In genomic region chr9:125663127-125663526, GRCh38 we compare ENCODE assay signal across 1 cellular context.
A peak's percentile ranks its signal among the peaks of the same experiment; 100 is the strongest.
TF ChIP-seq lines count a peak whose summit lies in the region.

No MANE protein-coding gene starts in this region.

TF ChIP-seq in K562, 482 proteins besides CTCF, POLR2A, EP300 and RAD21 (continued from another document):
- TF ChIP-seq SMARCE1 (IDR thresholded peaks at IDR 0.05) (0 out of 2 replicates have a peak, but pooled peaks have one; percentile 29), NUFIP1 (IDR thresholded peaks at IDR 0.05; ENCODE audit: partially characterized antibody) (no peak), JUND (IDR thresholded peaks at IDR 0.05; ENCODE audit: borderline replicate concordance, low read depth, low read length) (peak; percentile 81; the same call in 1 of the 2 replicates), JUND (tag; IDR thresholded peaks at IDR 0.05; ENCODE audit: borderline replicate concordance, low read depth, low read length) (0 out of 3 replicates have a peak, but pooled peaks have one; percentile 45), FOSL1 (tag; conservative IDR thresholded peaks at IDR 0.05) (peak; percentile 76)
